In the genomic region with DNA sequence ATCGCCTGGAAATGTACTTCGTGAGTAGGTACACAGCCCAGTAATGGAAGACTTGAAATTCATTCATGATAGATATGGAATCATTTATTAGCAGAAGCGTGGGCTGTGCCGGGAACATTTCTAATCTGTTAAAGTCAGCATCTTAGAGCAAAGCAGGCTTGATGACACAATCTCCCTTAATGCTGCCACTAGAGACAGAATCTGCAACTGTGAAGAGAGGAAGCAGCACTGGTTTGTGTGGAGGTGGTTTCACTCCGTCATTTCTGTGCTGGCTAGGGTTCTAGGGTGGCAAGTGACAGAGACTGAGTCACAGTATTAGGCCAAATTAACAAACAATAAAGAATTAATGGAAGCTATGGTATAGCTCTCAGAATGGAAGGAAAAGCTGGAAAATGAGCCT, we compare ENCODE assay signal across 13 cellular contexts.
DNase-seq lines count a peak whose midpoint lies in the region; TF ChIP-seq lines count a peak whose summit lies in the region.
"Had no signal": no experiment of that assay in that cellular context is flagged by ENCODE, and none has a peak within 500 bp of the region (broad histone marks: within the 10 kb centered on the region; RNA-seq: fewer than 3 reads in every experiment).

No MANE protein-coding gene starts in this region.

- H3K9me3 ChIP-seq in Karpas-422 (ENCODE audit: low read length) = no peaks in the 10 kb centered on the region
- H3K9me3 ChIP-seq: thyroid gland had no signal

- DNase-seq in AG10803 (ENCODE audit: low read depth) = peak; percentile 35
- DNase-seq in GM10266 (ENCODE audit: extremely low spot score) = peak; percentile 21
- DNase-seq in Karpas-422 = peak; percentile 64
- peak; percentile 84 for DNase-seq in fibroblast of mammary gland (ENCODE audit: low read depth)
- no peak for DNase-seq in iPS-NIHi7 (ENCODE audit: extremely low spot score)
- DNase-seq in SW480 (ENCODE audit: low spot score) = no peak
- no peak for DNase-seq in NCI-H1417 (lab: John Stamatoyannopoulos, UW)
- no peak for DNase-seq in KG1 (lab: John Stamatoyannopoulos, UW)
- DNase-seq: CD8-positive, alpha-beta T cell; kidney glomerular epithelial cell; NCI-H2107; thyroid gland had no signal

- H4K20me1 ChIP-seq in Karpas-422 (ENCODE audit: insufficient read depth, low read depth, low read length) = no peaks in the 10 kb centered on the region

- peak overlapping the region; percentile 20 for H3K4me2 ChIP-seq in Karpas-422 (ENCODE audit: low read depth, low read length, poor library complexity, severe bottlenecking)

- H3K9me2 ChIP-seq in Karpas-422 (replicated peaks; ENCODE audit: insufficient read depth, low read length) = no peaks in the 10 kb centered on the region

- no peak overlapping the region for H3K9ac ChIP-seq in Karpas-422 (ENCODE audit: low read length)

- TF ChIP-seq CTCF in AG10803 (conservative IDR thresholded peaks at IDR 0.05; ENCODE audit: low read length) (peak; percentile 19; the same call in 1 of the 2 replicates), GM10266 (IDR thresholded peaks at IDR 0.05; ENCODE audit: control insufficient read depth, insufficient read depth, low read depth, missing control alignments) (no peak), fibroblast of mammary gland (conservative IDR thresholded peaks at IDR 0.05; ENCODE audit: control insufficient read depth, insufficient read depth, low read depth, low read length) (peak; percentile 28)

- no peak overlapping the region for H2AFZ ChIP-seq in Karpas-422 (ENCODE audit: low read length)

- H3K79me2 ChIP-seq in Karpas-422 (ENCODE audit: low read length) = no peaks in the 10 kb centered on the region

- no peak overlapping the region for H3K27ac ChIP-seq in Karpas-422 (ENCODE audit: low read length)
- H3K27ac ChIP-seq: thyroid gland, VCaP had no signal

- H3K4me1 ChIP-seq in Karpas-422 (ENCODE audit: low read length) = peaks cover 14% of the 10 kb centered on the region
- H3K4me1 ChIP-seq: thyroid gland had no signal

- no peaks in the 10 kb centered on the region for H3K27me3 ChIP-seq in Karpas-422 (ENCODE audit: low read length)
- H3K27me3 ChIP-seq: thyroid gland had no signal

- H3K4me3 ChIP-seq in AG10803 (ENCODE audit: low read length) (no peak overlapping the region), Karpas-422 (ENCODE audit: low read length) (no peak overlapping the region), fibroblast of mammary gland (ENCODE audit: control insufficient read depth, low read depth, low read length) (no peak overlapping the region)
- H3K4me3 ChIP-seq: thyroid gland had no signal

- H3K36me3 ChIP-seq in Karpas-422 (ENCODE audit: insufficient read depth, low read length) = no peaks in the 10 kb centered on the region
- H3K36me3 ChIP-seq: thyroid gland had no signal

Comparison
In these comparisons a context has a peak if more than half of its experiments do, and no peak if none do; other contexts are left out.
1. DNase-seq: peak in AG10803 (single experiment), GM10266 (single experiment), Karpas-422 (single experiment) and fibroblast of mammary gland (single experiment); none in iPS-NIHi7 (single experiment), SW480 (single experiment), NCI-H1417 (0 of 3) and KG1 (single experiment).